In the genomic region with DNA sequence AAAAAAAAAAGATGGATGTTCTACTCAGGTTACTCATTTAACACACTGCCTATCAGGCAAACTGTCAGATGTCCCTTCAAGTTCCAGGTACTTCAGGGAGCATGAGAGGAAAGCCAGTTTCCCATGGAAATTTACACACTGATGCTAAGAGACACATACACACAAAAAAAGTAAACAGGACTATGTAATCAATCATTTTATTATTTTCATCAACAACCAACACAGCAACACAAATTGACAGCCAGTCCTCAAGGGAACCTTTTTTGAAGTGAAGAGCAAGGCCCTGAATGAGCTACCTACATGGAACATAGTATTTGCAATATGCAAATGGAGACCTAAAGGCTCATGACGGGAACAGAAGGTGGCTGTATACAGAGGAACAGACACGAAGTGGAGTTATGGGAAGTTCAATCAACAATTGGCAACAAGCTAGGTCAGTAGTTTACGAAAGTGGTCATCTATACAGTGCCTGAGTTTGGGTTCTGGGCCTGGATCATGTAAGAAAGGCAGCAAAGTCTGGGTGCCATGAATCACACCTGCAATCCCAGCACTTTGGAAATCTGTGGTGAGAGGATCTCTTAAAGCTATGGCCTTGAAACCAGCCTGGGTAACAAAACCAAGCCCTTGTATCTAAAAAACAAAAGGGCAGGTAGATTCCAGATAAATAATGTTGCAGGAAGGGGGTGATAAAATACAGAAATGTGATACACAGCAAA, we compare ENCODE assay signal across 11 cellular contexts. TPM values are rescaled to one million over a fixed set of nuclear protein-coding genes. Genes with fewer than 3 reads are reported as not detected.
DNase-seq lines count a peak whose midpoint lies in the region; ATAC-seq, FAIRE-seq and TF ChIP-seq lines count a peak whose summit lies in the region.
"Had no signal": no experiment of that assay in that cellular context is flagged by ENCODE, and none has a peak within 500 bp of the region (broad histone marks: within the 10 kb centered on the region; RNA-seq: fewer than 3 reads in every experiment).

No MANE protein-coding gene starts in this region.

- peaks cover 35% of the 10 kb centered on the region for H3K36me3 Mint-ChIP-seq in CD4-positive, CD25-positive, alpha-beta regulatory T cell

- H3K4me1 Mint-ChIP-seq in CD4-positive, CD25-positive, alpha-beta regulatory T cell, result peaks cover 18 to 60% (median 37%) of the 10 kb centered on the region in 4 donors

- peaks cover 41% of the 10 kb centered on the region for H3K4me1 ChIP-seq in CD4-positive, CD25-positive, alpha-beta regulatory T cell (ENCODE audit: control insufficient read depth, insufficient read depth, low read length, poor library complexity, severe bottlenecking)
- peaks cover 5% of the 10 kb centered on the region for H3K4me1 ChIP-seq in iPS-15b (ENCODE audit: control insufficient read depth, insufficient read depth, low read length)
- H3K4me1 ChIP-seq in Peyer's patch, result peaks cover 0 to 28% (median 13%) of the 10 kb centered on the region in 4 donors

- FAIRE-seq in GM12891 (lab: Jason Lieb, UNC), result no peak
- FAIRE-seq: bronchial epithelial cell had no signal

- H3K9ac ChIP-seq in iPS-15b (ENCODE audit: low read depth, low read length), result no peak overlapping the region

- peak overlapping the region; percentile 75 to 91 (median 79) for H3K27ac Mint-ChIP-seq in CD4-positive, CD25-positive, alpha-beta regulatory T cell

- ATAC-seq in CD4-positive, CD25-positive, alpha-beta regulatory T cell (ENCODE audit: low read depth in 2 of 2), result no peak
- ATAC-seq in GM18907 (IDR thresholded peaks at IDR 0.05; ENCODE audit: unreplicated experiment), result no peak

- DNase-seq in CD4-positive, CD25-positive, alpha-beta regulatory T cell, result no peak
- DNase-seq in GM12891 (ENCODE audit: insufficient read length, low spot score) (no peak), RWPE1 (ENCODE audit: low spot score) (no peak), NCI-H2227 (lab: John Stamatoyannopoulos, UW; ENCODE audit: unreplicated experiment) (no peak), Peyer's patch (no peak), NCI-H345 treated with DMSO at 0.1 percent for 48 hours (lab: John Stamatoyannopoulos, UW; ENCODE audit: unreplicated experiment) (no peak)

- H3K9me3 Mint-ChIP-seq in CD4-positive, CD25-positive, alpha-beta regulatory T cell, result no peaks in the 10 kb centered on the region

- TF ChIP-seq POLR2A in GM12891 (IDR thresholded peaks at IDR 0.05; ENCODE audit: low read depth, low read length) (peak; percentile 13; the same call in 1 of the 2 replicates), Peyer's patch (IDR thresholded peaks at IDR 0.05) (no peak)

- peak overlapping the region; percentile 95 for H3K4me3 ChIP-seq in CD4-positive, CD25-positive, alpha-beta regulatory T cell (ENCODE audit: low read depth, low read length)
- H3K4me3 ChIP-seq in iPS-15b (ENCODE audit: low read depth, low read length) (peak overlapping the region; percentile 99), Peyer's patch (no peak overlapping the region)

- peak overlapping the region; percentile 11 to 96 (median 42) for H3K4me3 Mint-ChIP-seq in CD4-positive, CD25-positive, alpha-beta regulatory T cell

- H3K27ac ChIP-seq in CD4-positive, CD25-positive, alpha-beta regulatory T cell (ENCODE audit: insufficient read depth, low read length, poor library complexity, severe bottlenecking), result peak overlapping the region; percentile 47
- H3K27ac ChIP-seq in RWPE1, result peak overlapping the region; percentile 70
- peak overlapping the region in 1 of 4 donors; percentile 2 for H3K27ac ChIP-seq in Peyer's patch

- H3K27me3 ChIP-seq in CD4-positive, CD25-positive, alpha-beta regulatory T cell (ENCODE audit: control insufficient read depth, insufficient read depth, low read length), result no peaks in the 10 kb centered on the region
- H3K27me3 ChIP-seq in iPS-15b (ENCODE audit: control insufficient read depth, insufficient read depth, low read length) (no peaks in the 10 kb centered on the region), Peyer's patch (no peaks in the 10 kb centered on the region)

- no peaks in the 10 kb centered on the region for H3K27me3 Mint-ChIP-seq in CD4-positive, CD25-positive, alpha-beta regulatory T cell

- POLR2A ChIA-PET in RWPE1 (lab: Yijun Ruan, JAX; ENCODE audit: low non-redundant PET), result interaction anchor here (0.5 to 2.2 kb wide), 4 partner anchors 11 to 56 kb away, joined by 3 to 13 read pairs (median 4); no protein-coding TSS in a partner anchor

- H3K9me3 ChIP-seq in CD4-positive, CD25-positive, alpha-beta regulatory T cell (ENCODE audit: control insufficient read depth in 2 of 2, low read length in 2 of 2), result no peaks in the 10 kb centered on the region
- H3K9me3 ChIP-seq in iPS-15b (ENCODE audit: control insufficient read depth, insufficient read depth, low read length) (no peaks in the 10 kb centered on the region), Peyer's patch (no peaks in the 10 kb centered on the region)

- H3K36me3 ChIP-seq in CD4-positive, CD25-positive, alpha-beta regulatory T cell (ENCODE audit: control insufficient read depth, insufficient read depth, low read length), result peaks cover 35% of the 10 kb centered on the region
- H3K36me3 ChIP-seq in iPS-15b (ENCODE audit: control insufficient read depth, insufficient read depth, low read length) (peaks cover 34% of the 10 kb centered on the region), Peyer's patch (peaks cover 0 to 26% (median 0%) of the 10 kb centered on the region in 3 donors)

- TF ChIP-seq CTCF in RWPE1 (conservative IDR thresholded peaks at IDR 0.05; ENCODE audit: low read depth) (no peak), Peyer's patch (IDR thresholded peaks at IDR 0.05) (no peak)

- CTCF ChIA-PET in RWPE1 (lab: Yijun Ruan, JAX), result interaction anchor here (0.7 kb wide), 2 partner anchors 10 to 39 kb away, joined by 3 to 7 read pairs; no protein-coding TSS in a partner anchor

TF ChIP-seq in GM12891, 5 proteins besides CTCF, POLR2A, EP300 and RAD21:
- TF ChIP-seq TAF1 (IDR thresholded peaks at IDR 0.05; ENCODE audit: low read depth, low read length) (no peak), PAX5 (IDR thresholded peaks at IDR 0.05; ENCODE audit: insufficient read depth, low read length, severe bottlenecking) (no peak), POU2F2 (IDR thresholded peaks at IDR 0.05; ENCODE audit: low read depth, low read length) (0 out of 2 replicates have a peak, but pooled peaks have one; percentile 55), POLR2AphosphoS5 (IDR thresholded peaks at IDR 0.05; ENCODE audit: low read depth, low read length) (no peak; the same call in 1 of the 2 replicates), SPI1 (IDR thresholded peaks at IDR 0.05; ENCODE audit: low read depth, low read length) (no peak)

RNA-seq across cellular contexts. Expression of gene WDR74, which starts 12.6 kb away (rescaled TPM):
- 201 TPM for total RNA-seq in CD4-positive, CD25-positive, alpha-beta regulatory T cell
- 10 to 100 TPM; 41.6 to 61.1 (median 49.0) TPM for polyA plus RNA-seq in CD4-positive, CD25-positive, alpha-beta regulatory T cell
- polyA plus RNA-seq in GM12891 (2012; ENCODE audit: low read depth, missing spikeins), result 47.9 TPM
- 10 to 100 TPM; 17.7 to 78.4 (median 28.6) TPM for total RNA-seq in Peyer's patch

RNA-seq across cellular contexts. Expression of gene TEX54, which starts 19.3 kb away (rescaled TPM):
- total RNA-seq in CD4-positive, CD25-positive, alpha-beta regulatory T cell, result not detected
- 1 to 10 TPM in 2 of 4 donors, under 1 TPM in 1, not detected in 1; 0.76 to 2.2 (median 2.1) TPM for polyA plus RNA-seq in CD4-positive, CD25-positive, alpha-beta regulatory T cell
- 0.42 TPM for polyA plus RNA-seq in GM12891 (2012; ENCODE audit: low read depth, missing spikeins)
- total RNA-seq in Peyer's patch, result not detected
- total RNA-seq: bronchial epithelial cell, glomerular endothelial cell, omental fat pad had no signal

RNA-seq across cellular contexts. Expression of gene STX5, which starts 20.1 kb away (rescaled TPM):
- total RNA-seq in CD4-positive, CD25-positive, alpha-beta regulatory T cell, result 128 TPM
- polyA plus RNA-seq in CD4-positive, CD25-positive, alpha-beta regulatory T cell, result 10 to 100 TPM; 28.2 to 39.8 (median 35.4) TPM
- polyA plus RNA-seq in GM12891 (2012; ENCODE audit: low read depth, missing spikeins), result 30.5 TPM
- total RNA-seq in Peyer's patch, result 10 to 100 TPM; 27.1 to 56.1 (median 38.4) TPM

RNA-seq across cellular contexts. Expression of gene SLC3A2, which starts 28.7 kb away (rescaled TPM):
- total RNA-seq in CD4-positive, CD25-positive, alpha-beta regulatory T cell, result 277 TPM
- 100 to 1,000 TPM; 158 to 172 (median 168) TPM for polyA plus RNA-seq in CD4-positive, CD25-positive, alpha-beta regulatory T cell
- polyA plus RNA-seq in GM12891 (2012; ENCODE audit: low read depth, missing spikeins), result 96.7 TPM
- total RNA-seq in Peyer's patch, result 100 to 1,000 TPM in 3 of 4 donors, 10 to 100 TPM in 1; 64.4 to 253 (median 207) TPM

RNA-seq across cellular contexts. Expression of gene NXF1, which starts 46.7 kb away (rescaled TPM):
- 309 TPM for total RNA-seq in CD4-positive, CD25-positive, alpha-beta regulatory T cell
- 10 to 100 TPM; 47.3 to 70.9 (median 64.2) TPM for polyA plus RNA-seq in CD4-positive, CD25-positive, alpha-beta regulatory T cell
- 62.7 TPM for polyA plus RNA-seq in GM12891 (2012; ENCODE audit: low read depth, missing spikeins)
- total RNA-seq in Peyer's patch, result 100 to 1,000 TPM in 2 of 4 donors, 10 to 100 TPM in 2; 45.2 to 120 (median 102) TPM

Comparison
In these comparisons a context has a peak if more than half of its experiments do, and no peak if none do; other contexts are left out.
1. H3K4me3 ChIP-seq: peak in CD4-positive, CD25-positive, alpha-beta regulatory T cell (single experiment) and iPS-15b (single experiment); none in Peyer's patch (0 of 4).